29 cellular contexts compared by ENCODE assay signal in genomic region chr5:155222393-155222792, GRCh38.
"Had no signal": no experiment of that assay in that cellular context is flagged by ENCODE, and none has a peak within 500 bp of the region (broad histone marks: within the 10 kb centered on the region; RNA-seq: fewer than 3 reads in every experiment).

No MANE protein-coding gene starts in this region.

- H3K9me3 ChIP-seq: adrenal gland, body of pancreas, breast epithelium had no signal

- DNase-seq: activated CD4-positive, alpha-beta memory T cell treated with anti-CD3 and anti-CD28 coated beads for 36 hours; activated CD4-positive, alpha-beta T cell treated with anti-CD3 and anti-CD28 coated beads, Interleukin-2, amount 50 U/mL, for 1 hour; activated CD8-positive, alpha-beta memory T cell treated with anti-CD3 and anti-CD28 coated beads, Interleukin-2, amount 50 U/mL, for 4 hours; activated gamma-delta T cell treated with Interleukin-2 at 50 U/mL for 16 hours; activated naive CD4-positive, alpha-beta T cell treated with anti-CD3 and anti-CD28 coated beads for 36 hours; activated T-cell treated with anti-CD3 and anti-CD28 coated beads for 4 hours; activated T-cell treated with anti-CD3 and anti-CD28 coated beads, Interleukin-2, amount 50 U/mL, for 4 hours; body of pancreas; Karpas-422; KBM-7; NCI-H1105; NCI-H1417 treated with DMSO at 0.1 percent for 48 hours; NCI-H187 treated with DMSO at 0.1 percent for 48 hours; NCI-H2227 treated with DMSO at 0.1 percent for 48 hours; NCI-H524 treated with DMSO at 0.1 percent for 48 hours; NCI-H748 treated with DMSO at 0.1 percent for 48 hours; NK-92 treated with Interleukin-12 subunit alpha and Interleukin-12 subunit beta, amount 100 ng/mL, for 24 hours; PC-9; SIG-M5; T-helper 1 cell; T-helper 2 cell; T-helper 9 cell had no signal

- H3K27me3 Mint-ChIP-seq: activated CD4-positive, alpha-beta memory T cell treated with anti-CD3 and anti-CD28 coated beads for 36 hours had no signal

- H3K27me3 ChIP-seq: adrenal gland, body of pancreas, breast epithelium had no signal

- ATAC-seq: activated naive CD4-positive, alpha-beta T cell treated with anti-CD3 and anti-CD28 coated beads, Interleukin-2, amount 50 U/mL, for 72 hours; activated T-cell treated with anti-CD3 and anti-CD28 coated beads, Interleukin-2, amount 50 U/mL, for 4 hours; body of pancreas; Right ventricle myocardium inferior; SK-N-SH treated with all-trans-retinoic acid at 6 μM for 48 hours had no signal

- H3K9me3 Mint-ChIP-seq: activated T-cell treated with anti-CD3 and anti-CD28 coated beads, Interleukin-2, amount 50 U/mL, for 4 hours had no signal

- H3K36me3 ChIP-seq: adrenal gland, breast epithelium had no signal

- H3K27ac Mint-ChIP-seq: activated CD4-positive, alpha-beta memory T cell treated with anti-CD3 and anti-CD28 coated beads for 36 hours; activated naive CD4-positive, alpha-beta T cell treated with anti-CD3 and anti-CD28 coated beads for 36 hours; activated naive CD4-positive, alpha-beta T cell treated with anti-CD3 and anti-CD28 coated beads, Interleukin-2, amount 50 U/mL, for 72 hours; activated T-helper 1 cell treated with anti-CD3 and anti-CD28 coated beads, Interleukin-12 subunit alpha, Interleukin-12 subunit beta, Interleukin-2, Interleukin-4 antibody, amounts not matched to agents 30 ng/mL and 10 ng/mL and 1 ng/mL, durations not matched to agents 14 hours and 24 hours and 36 hours had no signal

- H3K4me3 ChIP-seq: adrenal gland, body of pancreas, breast epithelium, PC-9 had no signal

- H3K36me3 Mint-ChIP-seq: activated CD4-positive, alpha-beta memory T cell treated with anti-CD3 and anti-CD28 coated beads for 36 hours had no signal

- H3K4me3 Mint-ChIP-seq: activated CD4-positive, alpha-beta memory T cell treated with anti-CD3 and anti-CD28 coated beads for 36 hours; activated naive CD4-positive, alpha-beta T cell treated with anti-CD3 and anti-CD28 coated beads for 36 hours; activated T-cell treated with anti-CD3 and anti-CD28 coated beads, Interleukin-2, amount 50 U/mL, for 4 hours; activated T-helper 1 cell treated with anti-CD3 and anti-CD28 coated beads, Interleukin-12 subunit alpha, Interleukin-12 subunit beta, Interleukin-2, Interleukin-4 antibody, amounts not matched to agents 30 ng/mL and 10 ng/mL and 1 ng/mL, durations not matched to agents 14 hours and 24 hours and 36 hours had no signal

- H3K27ac ChIP-seq: adrenal gland, body of pancreas, breast epithelium, PC-9, RWPE1 had no signal
